14 cellular contexts compared by ENCODE assay signal in the genomic region with DNA sequence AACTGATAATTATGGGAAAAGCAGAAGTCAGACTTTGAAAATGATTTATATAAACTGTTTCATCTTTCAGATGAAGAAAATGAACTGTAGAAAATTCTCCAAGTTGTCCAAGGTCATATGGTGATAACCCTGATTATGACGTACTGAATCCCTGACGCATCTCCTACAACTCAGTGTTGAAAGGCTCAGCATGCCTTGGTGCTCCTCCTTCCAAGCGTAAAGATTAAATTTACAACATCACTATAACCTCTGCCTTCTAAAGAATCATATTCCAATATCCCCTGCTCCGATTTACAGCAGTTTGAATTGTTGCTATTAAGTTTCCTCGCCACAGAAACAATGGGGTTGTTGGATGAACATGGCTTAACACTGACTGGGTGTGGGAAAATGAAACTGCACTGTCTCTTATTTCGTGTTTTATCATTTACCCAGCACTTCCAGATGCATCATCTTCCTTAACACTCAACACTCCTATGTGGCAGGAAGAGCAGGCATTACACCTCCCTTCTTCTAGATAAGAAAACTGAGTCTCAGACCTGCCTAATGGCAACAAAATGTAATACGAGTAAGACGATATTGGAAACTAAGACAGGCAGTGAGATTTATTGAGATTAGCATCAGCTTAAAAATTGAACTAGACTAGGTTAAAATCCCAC.
DNase-seq lines count a peak whose midpoint lies in the region; ATAC-seq and TF ChIP-seq lines count a peak whose summit lies in the region.
"Had no signal": no experiment of that assay in that cellular context is flagged by ENCODE, and none has a peak within 500 bp of the region (broad histone marks: within the 10 kb centered on the region; RNA-seq: fewer than 3 reads in every experiment).

No MANE protein-coding gene starts in this region.

- peak in 1 of 56 donors; percentile 4 for TF ChIP-seq CTCF in dorsolateral prefrontal cortex (IDR thresholded peaks at IDR 0.05 in 54 of 56, conservative IDR thresholded peaks at IDR 0.05 in 2 of 56; ENCODE audit: low read depth in 1 of 56, partially characterized antibody in 56 of 56)
- TF ChIP-seq CTCF in WERI-Rb-1 (IDR thresholded peaks at IDR 0.05; ENCODE audit: low read depth, low read length), result no peak
- no peak for TF ChIP-seq CTCF in BE2C (IDR thresholded peaks at IDR 0.05; ENCODE audit: low read depth, low read length)

- no peaks in the 10 kb centered on the region for H3K4me1 Mint-ChIP-seq in activated CD4-positive, alpha-beta memory T cell treated with anti-CD3 and anti-CD28 coated beads for 36 hours (ENCODE audit: low read depth)
- H3K4me1 Mint-ChIP-seq: natural killer cell had no signal

- peak; percentile 13 for DNase-seq in NCI-H82 (lab: John Stamatoyannopoulos, UW)
- DNase-seq in NCI-H82 treated with DMSO at 0.1 percent for 48 hours (lab: John Stamatoyannopoulos, UW; ENCODE audit: unreplicated experiment), result no peak
- no peak for DNase-seq in dorsolateral prefrontal cortex
- peak; percentile 41 for DNase-seq in medulla oblongata (ENCODE audit: extremely low spot score)
- no peak for DNase-seq in aorta
- DNase-seq in WERI-Rb-1, result no peak
- no peak for DNase-seq in BE2C
- DNase-seq in activated CD4-positive, alpha-beta memory T cell treated with anti-CD3 and anti-CD28 coated beads for 36 hours, result no peak
- DNase-seq: activated naive CD4-positive, alpha-beta T cell treated with anti-CD3 and anti-CD28 coated beads for 36 hours; Caco-2; natural killer cell; NCI-H2029 treated with DMSO at 0.1 percent for 48 hours had no signal

- intact Hi-C loops in dorsolateral prefrontal cortex (cut with DNase I) (loop anchor here (5.0 kb wide), 2 partner anchors 57 to 72 kb away; no protein-coding TSS in a partner anchor), aorta (cut with DNase I) (loop anchor here in 1 of 2 donors (10.0 kb wide), 1 partner anchor 74 kb away; a partner anchor contains a TSS)
- intact Hi-C loops in activated CD4-positive, alpha-beta memory T cell treated with anti-CD3 and anti-CD28 coated beads for 36 hours (cut with micrococcal nuclease), result no loop called here

- H3K9me3 ChIP-seq in aorta (ENCODE audit: control insufficient read depth, low read length) (no peaks in the 10 kb centered on the region), WERI-Rb-1 (ENCODE audit: severe bottlenecking) (no peaks in the 10 kb centered on the region), BE2C (no peaks in the 10 kb centered on the region)
- H3K9me3 ChIP-seq: Caco-2, SJSA1 had no signal

- H3K36me3 Mint-ChIP-seq in activated CD4-positive, alpha-beta memory T cell treated with anti-CD3 and anti-CD28 coated beads for 36 hours, result no peaks in the 10 kb centered on the region
- H3K36me3 Mint-ChIP-seq: natural killer cell had no signal

- H3K27ac ChIP-seq in dorsolateral prefrontal cortex (peak overlapping the region; percentile 44 to 93 (median 81)), aorta (ENCODE audit: low read depth in 1 of 2, low read length in 2 of 2) (peak overlapping the region; percentile 57 to 68), WERI-Rb-1 (no peak overlapping the region)
- H3K27ac ChIP-seq: SJSA1, skin epidermis had no signal

- CTCF ChIA-PET in activated CD4-positive, alpha-beta memory T cell treated with anti-CD3 and anti-CD28 coated beads for 36 hours (lab: Charles Lee), result no interaction called here

- H3K27me3 Mint-ChIP-seq in activated CD4-positive, alpha-beta memory T cell treated with anti-CD3 and anti-CD28 coated beads for 36 hours, result peaks cover 5% of the 10 kb centered on the region

- no peak for ATAC-seq in aorta (ENCODE audit: low FRiP score)
- ATAC-seq: natural killer cell had no signal

- 65% methylated on average over 8 of the region's 8 CpGs for WGBS in aorta, 2 donors

- no peak overlapping the region for H3K27ac Mint-ChIP-seq in activated CD4-positive, alpha-beta memory T cell treated with anti-CD3 and anti-CD28 coated beads for 36 hours
- H3K27ac Mint-ChIP-seq: activated naive CD4-positive, alpha-beta T cell treated with anti-CD3 and anti-CD28 coated beads for 36 hours; natural killer cell had no signal

- H3K4me1 ChIP-seq in aorta (ENCODE audit: control insufficient read depth in 1 of 2, insufficient read depth in 2 of 2, low read length in 2 of 2), result peaks cover 6 to 18% of the 10 kb centered on the region in 2 donors
- H3K4me1 ChIP-seq in BE2C, result no peaks in the 10 kb centered on the region

- peak overlapping the region in 54 of 59 donors; percentile 0 to 59 (median 30) for H3K4me3 ChIP-seq in dorsolateral prefrontal cortex
- H3K4me3 ChIP-seq in aorta (ENCODE audit: low read length in 2 of 2), result no peak overlapping the region
- H3K4me3 ChIP-seq in WERI-Rb-1 (ENCODE audit: low read depth, low read length), result no peak overlapping the region
- H3K4me3 ChIP-seq in BE2C (ENCODE audit: low read depth, low read length), result no peak overlapping the region
- H3K4me3 ChIP-seq: SJSA1, skin epidermis had no signal

- H3K27me3 ChIP-seq in dorsolateral prefrontal cortex (no peaks in the 10 kb centered on the region), aorta (ENCODE audit: control insufficient read depth in 1 of 2, insufficient read depth in 2 of 2, low read length in 1 of 2) (no peaks in the 10 kb centered on the region), WERI-Rb-1 (ENCODE audit: insufficient read depth, low read depth, severe bottlenecking) (no peaks in the 10 kb centered on the region), BE2C (no peaks in the 10 kb centered on the region)
- H3K27me3 ChIP-seq: SJSA1 had no signal

- H3K9me3 Mint-ChIP-seq in activated CD4-positive, alpha-beta memory T cell treated with anti-CD3 and anti-CD28 coated beads for 36 hours, result no peaks in the 10 kb centered on the region
- H3K9me3 Mint-ChIP-seq: activated naive CD4-positive, alpha-beta T cell treated with anti-CD3 and anti-CD28 coated beads for 36 hours; natural killer cell had no signal

- H3K4me3 Mint-ChIP-seq in activated CD4-positive, alpha-beta memory T cell treated with anti-CD3 and anti-CD28 coated beads for 36 hours, result no peak overlapping the region
- H3K4me3 Mint-ChIP-seq: activated naive CD4-positive, alpha-beta T cell treated with anti-CD3 and anti-CD28 coated beads for 36 hours; natural killer cell had no signal

- POLR2A ChIA-PET in activated CD4-positive, alpha-beta memory T cell treated with anti-CD3 and anti-CD28 coated beads for 36 hours (lab: Charles Lee), result interaction anchor here (0.5 kb wide), 1 partner anchor 109 kb away, joined by 3 read pairs; no protein-coding TSS in a partner anchor

- H3K36me3 ChIP-seq in aorta (ENCODE audit: control insufficient read depth in 1 of 2, insufficient read depth in 2 of 2, low read length in 1 of 2) (no peaks in the 10 kb centered on the region), WERI-Rb-1 (no peaks in the 10 kb centered on the region), BE2C (no peaks in the 10 kb centered on the region)
- H3K36me3 ChIP-seq: SJSA1 had no signal

Comparison
In these comparisons a context has a peak if more than half of its experiments do, and no peak if none do; other contexts are left out.
1. DNase-seq: peak in NCI-H82 (single experiment) and medulla oblongata (single experiment); none in NCI-H82 treated with DMSO at 0.1 percent for 48 hours (single experiment), dorsolateral prefrontal cortex (0 of 10), aorta (0 of 2), WERI-Rb-1 (single experiment), BE2C (single experiment) and activated CD4-positive, alpha-beta memory T cell treated with anti-CD3 and anti-CD28 coated beads for 36 hours (single experiment).
2. H3K4me3 ChIP-seq: peak in dorsolateral prefrontal cortex (54 of 59); none in aorta (0 of 2), WERI-Rb-1 (single experiment) and BE2C (single experiment).